Comparison of ENCODE assay signal across 8 cellular contexts in genomic region chr2:38508311-38509039, GRCh38.
A peak's percentile ranks its signal among the peaks of the same experiment; 100 is the strongest.
DNase-seq lines count a peak whose midpoint lies in the region; ATAC-seq and TF ChIP-seq lines count a peak whose summit lies in the region.

No MANE protein-coding gene starts in this region.

- H3K27me3 ChIP-seq in heart right ventricle: no peaks in the 10 kb centered on the region
- H3K27me3 ChIP-seq in rectal smooth muscle tissue (ENCODE audit: control insufficient read depth, insufficient read depth, low read length): no peaks in the 10 kb centered on the region
- H3K27me3 ChIP-seq in aorta (ENCODE audit: control insufficient read depth in 1 of 2, insufficient read depth in 2 of 2, low read length in 1 of 2): no peaks in the 10 kb centered on the region

- 21 to 27% methylated on average over 10 of the region's 10 CpGs for WGBS in heart right ventricle, 2 donors
- WGBS in aorta, 2 donors: 42 to 50% methylated on average over 10 of the region's 10 CpGs

- H3K27ac Mint-ChIP-seq in activated naive CD8-positive, alpha-beta T cell treated with anti-CD3 and anti-CD28 coated beads for 36 hours: no peak overlapping the region

- H3K4me1 ChIP-seq in heart right ventricle: peaks cover 0 to 29% (median 14%) of the 10 kb centered on the region in 9 donors
- peaks cover 23% of the 10 kb centered on the region for H3K4me1 ChIP-seq in rectal smooth muscle tissue (ENCODE audit: control insufficient read depth, insufficient read depth, low read length)
- H3K4me1 ChIP-seq in aorta (ENCODE audit: control insufficient read depth in 1 of 2, insufficient read depth in 2 of 2, low read length in 2 of 2): peaks cover 4 to 6% of the 10 kb centered on the region in 2 donors

- H3K36me3 Mint-ChIP-seq in activated naive CD8-positive, alpha-beta T cell treated with anti-CD3 and anti-CD28 coated beads for 36 hours: no peaks in the 10 kb centered on the region

- ATAC-seq in GM21423 (IDR thresholded peaks at IDR 0.05; ENCODE audit: unreplicated experiment): peak; percentile 83
- ATAC-seq in SK-N-SH treated with all-trans-retinoic acid at 6 μM for 48 hours: peak; percentile 62
- ATAC-seq in heart right ventricle: peak; percentile 77 to 86 (median 82)
- ATAC-seq in aorta (ENCODE audit: low FRiP score): peak; percentile 58

- TF ChIP-seq CTCF in C4-2B (conservative IDR thresholded peaks at IDR 0.05) (peak; percentile 33), heart right ventricle (IDR thresholded peaks at IDR 0.05) (peak in 8 of 9 donors; percentile 9 to 67 (median 47))

- H3K4me3 ChIP-seq in heart right ventricle: no peak overlapping the region
- H3K4me3 ChIP-seq in rectal smooth muscle tissue (ENCODE audit: low read length): no peak overlapping the region
- H3K4me3 ChIP-seq in aorta (ENCODE audit: low read length in 2 of 2): no peak overlapping the region

- DNase-seq in MV-4-11 (lab: John Stamatoyannopoulos, UW) (peak; percentile 91), heart right ventricle (peak; percentile 73 to 91), aorta (peak; percentile 88 to 92)
- peak; percentile 72 for DNase-seq in activated naive CD8-positive, alpha-beta T cell treated with anti-CD3 and anti-CD28 coated beads for 36 hours

- H3K9me3 Mint-ChIP-seq in activated naive CD8-positive, alpha-beta T cell treated with anti-CD3 and anti-CD28 coated beads for 36 hours: peaks cover 2% of the 10 kb centered on the region

- H3K4me3 Mint-ChIP-seq in activated naive CD8-positive, alpha-beta T cell treated with anti-CD3 and anti-CD28 coated beads for 36 hours: no peak overlapping the region

- no peak overlapping the region for H3K9ac ChIP-seq in rectal smooth muscle tissue (ENCODE audit: low read length)

- H3K27ac ChIP-seq in C4-2B (peak overlapping the region; percentile 14; the same call in 1 of the 2 replicates), heart right ventricle (peak overlapping the region in 3 of 10 donors; percentile 9 to 39 (median 37)), rectal smooth muscle tissue (ENCODE audit: low read depth, low read length) (peak overlapping the region; percentile 80), aorta (ENCODE audit: low read depth in 1 of 2, low read length in 2 of 2) (peak overlapping the region in 1 of 2 donors; percentile 52)

- H3K27me3 Mint-ChIP-seq in activated naive CD8-positive, alpha-beta T cell treated with anti-CD3 and anti-CD28 coated beads for 36 hours: no peaks in the 10 kb centered on the region

- intact Hi-C loops in heart right ventricle (cut with DNase I) (loop anchor here in 7 of 10 donors (2.0 to 10.0 kb wide), 4 partner anchors 191 to 201 kb away; no protein-coding TSS in a partner anchor), aorta (cut with DNase I) (no loop called here)

- H3K9me3 ChIP-seq in heart right ventricle: no peaks in the 10 kb centered on the region
- H3K9me3 ChIP-seq in aorta (ENCODE audit: control insufficient read depth, low read length): no peaks in the 10 kb centered on the region

- H3K36me3 ChIP-seq in heart right ventricle (no peaks in the 10 kb centered on the region), rectal smooth muscle tissue (ENCODE audit: control insufficient read depth, insufficient read depth, low read length) (no peaks in the 10 kb centered on the region), aorta (ENCODE audit: control insufficient read depth in 1 of 2, insufficient read depth in 2 of 2, low read length in 1 of 2) (no peaks in the 10 kb centered on the region)

- H3K4me1 Mint-ChIP-seq in activated naive CD8-positive, alpha-beta T cell treated with anti-CD3 and anti-CD28 coated beads for 36 hours: peaks cover 4% of the 10 kb centered on the region

TF ChIP-seq in SK-N-SH treated with all-trans-retinoic acid at 6 μM for 48 hours, 23 proteins besides CTCF, POLR2A, EP300 and RAD21:
- TF ChIP-seq ESRRG (CRISPR knock-in tag; IDR thresholded peaks at IDR 0.05) (no peak), SNAI2 (CRISPR knock-in tag; IDR thresholded peaks at IDR 0.05) (0 out of 2 replicates have a peak, but pooled peaks have one; percentile 26), CSDC2 (CRISPR knock-in tag; IDR thresholded peaks at IDR 0.05) (peak; percentile 70; the same call in 1 of the 2 replicates), TOX (CRISPR knock-in tag; IDR thresholded peaks at IDR 0.05; ENCODE audit: borderline replicate concordance) (no peak), ZFP3 (CRISPR knock-in tag; IDR thresholded peaks at IDR 0.05) (peak; percentile 61; the same call in 1 of the 2 replicates)

Comparison
In these comparisons a context has a peak if more than half of its experiments do, and no peak if none do; other contexts are left out.
1. intact Hi-C loops: an anchor here in heart right ventricle (2.0 to 10.0 kb wide); none called in aorta.